Comparison of ENCODE assay signal across 1 cellular context in the genomic region with DNA sequence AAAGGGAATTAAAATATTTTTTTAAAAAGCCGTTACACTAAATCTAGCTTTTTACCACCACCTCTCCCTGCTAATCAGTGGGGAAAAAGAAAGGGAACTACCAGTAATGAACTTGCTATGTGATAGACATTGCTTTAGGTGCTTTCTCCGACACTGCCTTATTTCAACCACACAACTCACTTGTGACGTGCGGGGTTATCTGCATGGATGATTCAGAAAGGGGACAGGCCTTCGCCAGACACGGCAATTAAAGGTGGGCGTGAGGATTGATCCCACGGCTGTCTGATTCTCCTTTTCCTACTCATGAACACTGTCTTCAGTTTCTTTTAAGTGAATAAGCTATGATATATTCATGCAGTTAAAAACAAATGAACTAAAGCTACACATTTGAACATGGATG.
TF ChIP-seq lines count a peak whose summit lies in the region.

No MANE protein-coding gene starts in this region.

TF ChIP-seq in GM12878, 131 proteins besides CTCF, POLR2A, EP300 and RAD21 (continued from another document and continues in another):
- no peak for TF ChIP-seq PBX3 (IDR thresholded peaks at IDR 0.05; ENCODE audit: insufficient replicate concordance, low read depth, low read length)
- TF ChIP-seq PML (IDR thresholded peaks at IDR 0.05; ENCODE audit: low read length): no peak
- peak; percentile 35 for TF ChIP-seq SP1 (IDR thresholded peaks at IDR 0.05; ENCODE audit: low read depth, low read length)
- TF ChIP-seq, protein P1, sequence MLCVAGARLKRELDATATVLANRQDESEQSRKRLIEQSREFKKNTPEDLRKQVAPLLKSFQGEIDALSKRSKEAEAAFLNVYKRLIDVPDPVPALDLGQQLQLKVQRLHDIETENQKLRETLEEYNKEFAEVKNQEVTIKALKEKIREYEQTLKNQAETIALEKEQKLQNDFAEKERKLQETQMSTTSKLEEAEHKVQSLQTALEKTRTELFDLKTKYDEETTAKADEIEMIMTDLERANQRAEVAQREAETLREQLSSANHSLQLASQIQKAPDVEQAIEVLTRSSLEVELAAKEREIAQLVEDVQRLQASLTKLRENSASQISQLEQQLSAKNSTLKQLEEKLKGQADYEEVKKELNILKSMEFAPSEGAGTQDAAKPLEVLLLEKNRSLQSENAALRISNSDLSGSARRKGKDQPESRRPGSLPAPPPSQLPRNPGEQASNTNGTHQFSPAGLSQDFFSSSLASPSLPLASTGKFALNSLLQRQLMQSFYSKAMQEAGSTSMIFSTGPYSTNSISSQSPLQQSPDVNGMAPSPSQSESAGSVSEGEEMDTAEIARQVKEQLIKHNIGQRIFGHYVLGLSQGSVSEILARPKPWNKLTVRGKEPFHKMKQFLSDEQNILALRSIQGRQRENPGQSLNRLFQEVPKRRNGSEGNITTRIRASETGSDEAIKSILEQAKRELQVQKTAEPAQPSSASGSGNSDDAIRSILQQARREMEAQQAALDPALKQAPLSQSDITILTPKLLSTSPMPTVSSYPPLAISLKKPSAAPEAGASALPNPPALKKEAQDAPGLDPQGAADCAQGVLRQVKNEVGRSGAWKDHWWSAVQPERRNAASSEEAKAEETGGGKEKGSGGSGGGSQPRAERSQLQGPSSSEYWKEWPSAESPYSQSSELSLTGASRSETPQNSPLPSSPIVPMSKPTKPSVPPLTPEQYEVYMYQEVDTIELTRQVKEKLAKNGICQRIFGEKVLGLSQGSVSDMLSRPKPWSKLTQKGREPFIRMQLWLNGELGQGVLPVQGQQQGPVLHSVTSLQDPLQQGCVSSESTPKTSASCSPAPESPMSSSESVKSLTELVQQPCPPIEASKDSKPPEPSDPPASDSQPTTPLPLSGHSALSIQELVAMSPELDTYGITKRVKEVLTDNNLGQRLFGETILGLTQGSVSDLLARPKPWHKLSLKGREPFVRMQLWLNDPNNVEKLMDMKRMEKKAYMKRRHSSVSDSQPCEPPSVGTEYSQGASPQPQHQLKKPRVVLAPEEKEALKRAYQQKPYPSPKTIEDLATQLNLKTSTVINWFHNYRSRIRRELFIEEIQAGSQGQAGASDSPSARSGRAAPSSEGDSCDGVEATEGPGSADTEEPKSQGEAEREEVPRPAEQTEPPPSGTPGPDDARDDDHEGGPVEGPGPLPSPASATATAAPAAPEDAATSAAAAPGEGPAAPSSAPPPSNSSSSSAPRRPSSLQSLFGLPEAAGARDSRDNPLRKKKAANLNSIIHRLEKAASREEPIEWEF (IDR thresholded peaks at IDR 0.05; ENCODE audit: insufficient replicate concordance, low read depth, low read length): no peak
- no peak for TF ChIP-seq KDM1A (IDR thresholded peaks at IDR 0.05; ENCODE audit: borderline replicate concordance)
- TF ChIP-seq NR2C1 (IDR thresholded peaks at IDR 0.05): no peak
- no peak for TF ChIP-seq PAX8 (IDR thresholded peaks at IDR 0.05)
- TF ChIP-seq ZNF274 (IDR thresholded peaks at IDR 0.05; ENCODE audit: insufficient read depth, insufficient read length): no peak
- TF ChIP-seq ZNF622 (IDR thresholded peaks at IDR 0.05): no peak
- TF ChIP-seq RFX5 (IDR thresholded peaks at IDR 0.05; ENCODE audit: low read depth, low read length): no peak
- TF ChIP-seq MTA3 (IDR thresholded peaks at IDR 0.05; ENCODE audit: borderline replicate concordance, low read length): no peak
- TF ChIP-seq ZSCAN29 (IDR thresholded peaks at IDR 0.05): no peak
- no peak for TF ChIP-seq EZH2 (IDR thresholded peaks at IDR 0.05; ENCODE audit: borderline replicate concordance, control insufficient read depth, low read depth, low read length)
- TF ChIP-seq SMC3 (IDR thresholded peaks at IDR 0.05; ENCODE audit: borderline replicate concordance, low read length): no peak
- no peak for TF ChIP-seq NFYA (IDR thresholded peaks at IDR 0.05; ENCODE audit: borderline replicate concordance, low read depth, low read length)
- TF ChIP-seq CBX3 (IDR thresholded peaks at IDR 0.05; ENCODE audit: borderline replicate concordance, low read depth): no peak
- TF ChIP-seq CBX5 (IDR thresholded peaks at IDR 0.05; ENCODE audit: low read depth): no peak
- TF ChIP-seq FOS (IDR thresholded peaks at IDR 0.05; ENCODE audit: borderline replicate concordance, extremely low read depth, insufficient read length): no peak
- TF ChIP-seq, protein P2, sequence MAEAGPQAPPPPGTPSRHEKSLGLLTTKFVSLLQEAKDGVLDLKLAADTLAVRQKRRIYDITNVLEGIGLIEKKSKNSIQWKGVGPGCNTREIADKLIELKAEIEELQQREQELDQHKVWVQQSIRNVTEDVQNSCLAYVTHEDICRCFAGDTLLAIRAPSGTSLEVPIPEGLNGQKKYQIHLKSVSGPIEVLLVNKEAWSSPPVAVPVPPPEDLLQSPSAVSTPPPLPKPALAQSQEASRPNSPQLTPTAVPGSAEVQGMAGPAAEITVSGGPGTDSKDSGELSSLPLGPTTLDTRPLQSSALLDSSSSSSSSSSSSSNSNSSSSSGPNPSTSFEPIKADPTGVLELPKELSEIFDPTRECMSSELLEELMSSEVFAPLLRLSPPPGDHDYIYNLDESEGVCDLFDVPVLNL (IDR thresholded peaks at IDR 0.05; ENCODE audit: low read depth, low read length): no peak
- TF ChIP-seq, protein P3, sequence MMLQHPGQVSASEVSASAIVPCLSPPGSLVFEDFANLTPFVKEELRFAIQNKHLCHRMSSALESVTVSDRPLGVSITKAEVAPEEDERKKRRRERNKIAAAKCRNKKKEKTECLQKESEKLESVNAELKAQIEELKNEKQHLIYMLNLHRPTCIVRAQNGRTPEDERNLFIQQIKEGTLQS (IDR thresholded peaks at IDR 0.05; ENCODE audit: borderline replicate concordance, extremely low read depth, low read depth, low read length): no peak
- no peak for TF ChIP-seq WRNIP1 (IDR thresholded peaks at IDR 0.05; ENCODE audit: borderline replicate concordance, low read depth, low read length)
- no peak for TF ChIP-seq BMI1 (IDR thresholded peaks at IDR 0.05; ENCODE audit: borderline replicate concordance)
- TF ChIP-seq FOXM1 (IDR thresholded peaks at IDR 0.05; ENCODE audit: low read depth, low read length): no peak
- TF ChIP-seq HDGF (IDR thresholded peaks at IDR 0.05): no peak
- TF ChIP-seq HSF1 (IDR thresholded peaks at IDR 0.05; ENCODE audit: low read depth, low read length): no peak
- no peak for TF ChIP-seq TAF1 (IDR thresholded peaks at IDR 0.05; ENCODE audit: borderline replicate concordance, low read depth, low read length)
- peak; percentile 80 for TF ChIP-seq CREM (IDR thresholded peaks at IDR 0.05; ENCODE audit: low read depth)
- TF ChIP-seq, protein P4, sequence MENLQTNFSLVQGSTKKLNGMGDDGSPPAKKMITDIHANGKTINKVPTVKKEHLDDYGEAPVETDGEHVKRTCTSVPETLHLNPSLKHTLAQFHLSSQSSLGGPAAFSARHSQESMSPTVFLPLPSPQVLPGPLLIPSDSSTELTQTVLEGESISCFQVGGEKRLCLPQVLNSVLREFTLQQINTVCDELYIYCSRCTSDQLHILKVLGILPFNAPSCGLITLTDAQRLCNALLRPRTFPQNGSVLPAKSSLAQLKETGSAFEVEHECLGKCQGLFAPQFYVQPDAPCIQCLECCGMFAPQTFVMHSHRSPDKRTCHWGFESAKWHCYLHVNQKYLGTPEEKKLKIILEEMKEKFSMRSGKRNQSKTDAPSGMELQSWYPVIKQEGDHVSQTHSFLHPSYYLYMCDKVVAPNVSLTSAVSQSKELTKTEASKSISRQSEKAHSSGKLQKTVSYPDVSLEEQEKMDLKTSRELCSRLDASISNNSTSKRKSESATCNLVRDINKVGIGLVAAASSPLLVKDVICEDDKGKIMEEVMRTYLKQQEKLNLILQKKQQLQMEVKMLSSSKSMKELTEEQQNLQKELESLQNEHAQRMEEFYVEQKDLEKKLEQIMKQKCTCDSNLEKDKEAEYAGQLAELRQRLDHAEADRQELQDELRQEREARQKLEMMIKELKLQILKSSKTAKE (IDR thresholded peaks at IDR 0.05; ENCODE audit: low read depth, poor library complexity, severe bottlenecking): peak; percentile 96
- peak; percentile 53 for TF ChIP-seq IKZF1 (conservative IDR thresholded peaks at IDR 0.05)
- TF ChIP-seq POLR2AphosphoS5 (IDR thresholded peaks at IDR 0.05; ENCODE audit: low read length): no peak
- no peak for TF ChIP-seq EGR1 (IDR thresholded peaks at IDR 0.05; ENCODE audit: borderline replicate concordance in 1 of 2, low read depth in 2 of 2, low read length in 2 of 2)
- no peak for TF ChIP-seq TARDBP (IDR thresholded peaks at IDR 0.05; ENCODE audit: borderline replicate concordance)
- TF ChIP-seq RBBP5 (conservative IDR thresholded peaks at IDR 0.05): no peak
- TF ChIP-seq USF2 (IDR thresholded peaks at IDR 0.05; ENCODE audit: borderline replicate concordance, low read depth, low read length): no peak
- no peak; the same call in 1 of the 2 replicates for TF ChIP-seq RAD51 (IDR thresholded peaks at IDR 0.05)
- TF ChIP-seq EED (IDR thresholded peaks at IDR 0.05; ENCODE audit: low read depth): peak; percentile 55
- TF ChIP-seq TCF12 (IDR thresholded peaks at IDR 0.05; ENCODE audit: low read depth, low read length): peak; percentile 75
- TF ChIP-seq POU2F2 (IDR thresholded peaks at IDR 0.05; ENCODE audit: borderline replicate concordance, low read depth, low read length): peak; percentile 49; the same call in 1 of the 3 replicates
- no peak for TF ChIP-seq STAT3 (IDR thresholded peaks at IDR 0.05; ENCODE audit: low read depth, low read length)
- TF ChIP-seq BRCA1 (IDR thresholded peaks at IDR 0.05; ENCODE audit: low read depth, low read length): no peak
- no peak for TF ChIP-seq RELA (IDR thresholded peaks at IDR 0.05; ENCODE audit: borderline replicate concordance, partially characterized antibody)
- no peak for TF ChIP-seq ELK1 (IDR thresholded peaks at IDR 0.05; ENCODE audit: low read depth, low read length)
- no peak for TF ChIP-seq FOXK2 (IDR thresholded peaks at IDR 0.05)
- TF ChIP-seq TBL1XR1 (IDR thresholded peaks at IDR 0.05; ENCODE audit: low read depth, low read length): no peak
- TF ChIP-seq ZNF24 (IDR thresholded peaks at IDR 0.05): no peak
- no peak for TF ChIP-seq CEBPB (IDR thresholded peaks at IDR 0.05; ENCODE audit: borderline replicate concordance in 1 of 2, low read depth in 2 of 2, low read length in 2 of 2)
- TF ChIP-seq PRDM15 (CRISPR knock-in tag; IDR thresholded peaks at IDR 0.05): no peak
